In the genomic region with DNA sequence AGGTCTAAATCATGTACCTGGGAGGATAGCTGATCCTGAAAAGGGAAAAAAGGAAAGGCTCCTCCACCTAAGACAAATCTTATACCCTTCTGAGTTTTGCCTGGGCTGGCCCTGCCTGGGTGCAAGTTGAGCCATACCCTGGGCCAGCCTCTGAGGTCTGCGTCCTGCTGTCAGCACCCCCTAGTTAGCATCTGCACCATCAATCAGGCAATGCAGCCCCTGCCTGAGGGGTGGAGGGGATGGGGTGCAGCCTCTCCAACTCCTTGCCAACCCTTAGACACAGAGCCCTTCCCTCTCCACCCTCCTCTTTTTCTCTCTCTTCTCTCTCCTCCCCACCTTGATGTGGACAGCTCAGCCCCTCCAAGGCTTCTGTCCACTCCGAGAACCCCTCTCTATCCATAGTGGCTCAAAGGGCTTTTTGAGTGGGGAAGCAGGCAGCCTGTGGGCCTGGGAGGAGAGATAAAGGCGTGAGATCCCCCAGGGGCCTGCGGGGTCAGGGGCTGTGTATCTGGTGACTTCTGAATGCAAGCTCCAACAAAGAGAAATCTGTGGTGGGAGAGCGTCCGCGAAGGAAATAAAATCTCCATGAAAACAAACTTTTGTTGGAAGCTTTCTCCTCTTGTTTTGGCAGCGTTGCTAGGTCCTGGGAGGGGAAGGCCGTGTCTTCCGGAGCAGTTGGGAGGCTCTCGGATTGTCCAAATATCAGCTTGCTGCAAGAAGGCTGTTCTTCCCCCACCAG, we compare ENCODE assay signal across 14 cellular contexts. TPM values are rescaled to one million over a fixed set of nuclear protein-coding genes. Genes with fewer than 3 reads are reported as not detected.
DNase-seq lines count a peak whose midpoint lies in the region; ATAC-seq and TF ChIP-seq lines count a peak whose summit lies in the region.
"Had no signal": no experiment of that assay in that cellular context is flagged by ENCODE, and none has a peak within 500 bp of the region (broad histone marks: within the 10 kb centered on the region; RNA-seq: fewer than 3 reads in every experiment).

No MANE protein-coding gene starts in this region.

- POLR2A ChIA-PET in MCF 10A (lab: Yijun Ruan, JAX): no interaction called here

- H3K4me3 ChIP-seq in body of pancreas (no peak overlapping the region), mucosa of descending colon (no peak overlapping the region), testis (no peak overlapping the region)
- H3K4me3 ChIP-seq: SK-N-MC had no signal

- peak; percentile 19 for ATAC-seq in body of pancreas
- peak; percentile 25 for ATAC-seq in mucosa of descending colon
- no peak for ATAC-seq in HG02759 (IDR thresholded peaks at IDR 0.05; ENCODE audit: unreplicated experiment)

- H3K9me3 Mint-ChIP-seq in glutamatergic neuron (ENCODE audit: unreplicated experiment) (peaks cover 3% of the 10 kb centered on the region), MCF 10A (ENCODE audit: unreplicated experiment) (no peaks in the 10 kb centered on the region)

- intact Hi-C loops in body of pancreas (cut with DNase I): no loop called here
- intact Hi-C loops in mucosa of descending colon (cut with DNase I, micrococcal nuclease): no loop called here
- intact Hi-C loops in testis (cut with DNase I; ENCODE audit: low total_unique reads): no loop called here
- intact Hi-C loops in MCF 10A (cut with micrococcal nuclease): no loop called here

- H3K9me3 ChIP-seq in body of pancreas (no peaks in the 10 kb centered on the region), mucosa of descending colon (no peaks in the 10 kb centered on the region), testis (no peaks in the 10 kb centered on the region)

- H3K27ac Mint-ChIP-seq in glutamatergic neuron (ENCODE audit: unreplicated experiment) (peak overlapping the region; percentile 50), MCF 10A (ENCODE audit: low read depth, unreplicated experiment) (no peak overlapping the region)

- WGBS in body of pancreas, 2 donors: 61 to 75% methylated on average over 11 of the region's 11 CpGs
- WGBS in testis, 2 donors: 27 to 37% methylated on average over 11 of the region's 11 CpGs

- no peak overlapping the region for H3K4me3 Mint-ChIP-seq in glutamatergic neuron (ENCODE audit: unreplicated experiment)
- H3K4me3 Mint-ChIP-seq in MCF 10A (ENCODE audit: unreplicated experiment): no peak overlapping the region

- H3K27ac ChIP-seq in body of pancreas (peak overlapping the region in 1 of 4 donors; percentile 21), testis (peak overlapping the region; percentile 55 to 63)
- H3K27ac ChIP-seq: SK-N-MC had no signal

- peaks cover 4% of the 10 kb centered on the region for H3K36me3 Mint-ChIP-seq in glutamatergic neuron (ENCODE audit: unreplicated experiment)
- no peaks in the 10 kb centered on the region for H3K36me3 Mint-ChIP-seq in MCF 10A (ENCODE audit: insufficient read depth, unreplicated experiment)

- TF ChIP-seq POLR2A in body of pancreas (IDR thresholded peaks at IDR 0.05): no peak
- TF ChIP-seq POLR2A in testis (IDR thresholded peaks at IDR 0.05): no peak

- CTCF ChIA-PET in MCF 10A (lab: Yijun Ruan, JAX): no interaction called here

- H3K36me3 ChIP-seq in body of pancreas (replicated peaks in 1 of 2; ENCODE audit: insufficient read depth in 1 of 2, low read depth in 2 of 2): no peaks in the 10 kb centered on the region
- no peaks in the 10 kb centered on the region for H3K36me3 ChIP-seq in mucosa of descending colon (ENCODE audit: low read depth)
- H3K36me3 ChIP-seq in testis (ENCODE audit: low read depth, missing control alignments): no peaks in the 10 kb centered on the region

- H3K4me1 Mint-ChIP-seq in glutamatergic neuron (ENCODE audit: low read depth, unreplicated experiment) (peaks cover 19% of the 10 kb centered on the region), MCF 10A (ENCODE audit: insufficient read depth, unreplicated experiment) (no peaks in the 10 kb centered on the region)

- H3K4me1 ChIP-seq in body of pancreas: peaks cover 9% of the 10 kb centered on the region
- no peaks in the 10 kb centered on the region for H3K4me1 ChIP-seq in mucosa of descending colon (ENCODE audit: low read depth)
- H3K4me1 ChIP-seq in testis: peaks cover 41% of the 10 kb centered on the region

- DNase-seq in body of pancreas (peak in 1 of 4 donors; percentile 16), glutamatergic neuron (peak; percentile 56), mucosa of descending colon (peak in 1 of 3 donors; percentile 12), testis (peak; percentile 63), DMS53 (lab: John Stamatoyannopoulos, UW) (no peak), MCF 10A (ENCODE audit: unreplicated experiment) (no peak)
- no peak for DNase-seq in activated naive CD4-positive, alpha-beta T cell treated with anti-CD3 and anti-CD28 coated beads, Interleukin-2, amount 50 U/mL, for 16 hours
- DNase-seq: activated CD4-positive, CD25-positive, alpha-beta regulatory T cell; activated T-cell treated with anti-CD3 and anti-CD28 coated beads, Interleukin-2, amount 50 U/mL, for 1 hour; GF-D8; NCI-H1417; NCI-H82 had no signal

- TF ChIP-seq CTCF in body of pancreas (IDR thresholded peaks at IDR 0.05) (no peak), glutamatergic neuron (IDR thresholded peaks at IDR 0.05; ENCODE audit: partially characterized antibody, unreplicated experiment) (no peak), mucosa of descending colon (IDR thresholded peaks at IDR 0.05) (no peak), testis (IDR thresholded peaks at IDR 0.05) (no peak), MCF 10A (IDR thresholded peaks at IDR 0.05; ENCODE audit: unreplicated experiment) (no peak)

- H3K27me3 ChIP-seq in body of pancreas (no peaks in the 10 kb centered on the region), testis (no peaks in the 10 kb centered on the region)

- peaks cover 6% of the 10 kb centered on the region for H3K27me3 Mint-ChIP-seq in glutamatergic neuron (ENCODE audit: unreplicated experiment)
- peaks cover 24% of the 10 kb centered on the region for H3K27me3 Mint-ChIP-seq in MCF 10A (ENCODE audit: insufficient read depth, unreplicated experiment)

- BruUV-seq in MCF 10A (replicated peaks; lab: Mats Ljungman, UMichigan): no TSS peak

RNA-seq across cellular contexts. Expression of gene PKNOX2, which starts 50.1 kb away (rescaled TPM):
- total RNA-seq in body of pancreas (1 to 10 TPM; 4.2 to 4.9 TPM), glutamatergic neuron (ENCODE audit: unreplicated experiment) (8.7 TPM), mucosa of descending colon (1 to 10 TPM; 1.5 to 4.0 (median 1.9) TPM), testis (1 to 10 TPM; 5.5 to 7.3 TPM), MCF 10A (2022) (not detected in 2 replicates)
- 10.4 TPM for polyA plus RNA-seq in testis (ENCODE audit: insufficient read depth, low read depth, low replicate concordance)

Comparison
In these comparisons a context has a peak if more than half of its experiments do, and no peak if none do; other contexts are left out.
1. DNase-seq: peak in glutamatergic neuron (single experiment) and testis (single experiment); none in DMS53 (single experiment), MCF 10A (single experiment) and activated naive CD4-positive, alpha-beta T cell treated with anti-CD3 and anti-CD28 coated beads, Interleukin-2, amount 50 U/mL, for 16 hours (single experiment).